Comparison of ENCODE assay signal across 13 cellular contexts in the genomic region with DNA sequence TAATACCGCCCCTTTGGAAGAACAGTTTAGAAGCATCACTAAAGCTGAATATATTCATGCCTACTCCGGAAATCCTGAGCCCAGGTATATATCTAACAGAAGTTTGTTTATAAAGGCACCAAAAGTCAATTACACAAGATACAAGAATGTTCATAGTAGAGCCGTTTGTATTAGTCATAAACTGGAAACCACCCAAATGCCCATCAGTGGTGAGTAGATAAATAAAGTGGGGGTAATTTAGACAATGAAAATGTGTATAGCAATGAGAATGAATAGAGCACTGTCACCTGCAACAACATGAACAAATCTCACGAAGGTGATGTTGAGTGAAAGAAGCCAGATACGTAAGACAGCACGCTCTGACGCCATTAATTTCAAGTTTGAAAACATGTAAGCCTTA.
A peak's percentile ranks its signal among the peaks of the same experiment; 100 is the strongest.
DNase-seq lines count a peak whose midpoint lies in the region; ATAC-seq and TF ChIP-seq lines count a peak whose summit lies in the region.
"Had no signal": no experiment of that assay in that cellular context is flagged by ENCODE, and none has a peak within 500 bp of the region (broad histone marks: within the 10 kb centered on the region; RNA-seq: fewer than 3 reads in every experiment).

No MANE protein-coding gene starts in this region.

- H2BK5ac ChIP-seq in IMR-90 (ENCODE audit: low read depth, low read length, poor library complexity, severe bottlenecking) = no peak overlapping the region

- CTCF ChIA-PET in IMR-90 (lab: Yijun Ruan, JAX) = no interaction called here

- no peak overlapping the region for H4K91ac ChIP-seq in IMR-90 (ENCODE audit: insufficient read depth, low read depth, low read length)

- no peak overlapping the region for H2BK120ac ChIP-seq in IMR-90 (ENCODE audit: low read depth, low read length)

- H3K79me1 ChIP-seq in IMR-90 (ENCODE audit: low read depth in 1 of 2, low read length in 2 of 2) = no peaks in the 10 kb centered on the region

- dilution Hi-C loops in IMR-90 (cut with HindIII; ENCODE audit: low sequenced_read_pairs, unreplicated experiment) = no loop called here

- peak; percentile 49 for ATAC-seq in IMR-90 (ENCODE audit: low read depth)

- TF ChIP-seq CTCF in IMR-90 (conservative IDR thresholded peaks at IDR 0.05; ENCODE audit: low read depth, low read length) (no peak), astrocyte of the spinal cord (IDR thresholded peaks at IDR 0.05; ENCODE audit: low read depth, low read length) (no peak), foreskin fibroblast (IDR thresholded peaks at IDR 0.05; ENCODE audit: low read depth, low read length) (no peak), GM20000 (IDR thresholded peaks at IDR 0.05; ENCODE audit: extremely low read depth, missing control alignments) (no peak)

- WGBS in IMR-90 (ENCODE audit: extremely low coverage in 2 of 2, insufficient read length in 1 of 2), 2 experiments = 91% methylated on average over 3 of the region's 7 CpGs; no CpG with 5 or more reads in 1 of the 2 experiments

- no peak overlapping the region for H3K27ac ChIP-seq in IMR-90 (ENCODE audit: insufficient read depth, low read length)
- H3K27ac ChIP-seq: coronary artery had no signal

- in situ Hi-C loops in IMR-90 (cut with MboI; ENCODE audit: low sequenced_read_pairs) (no loop called here), astrocyte of the spinal cord (cut with HindIII; ENCODE audit: low sequenced_read_pairs) (no loop called here)

- H3K4me2 ChIP-seq in IMR-90 (ENCODE audit: low read depth, low read length) = no peak overlapping the region

- H3K23ac ChIP-seq in IMR-90 (ENCODE audit: low read depth, low read length) = 0 out of 2 replicates have a peak overlapping the region, but pooled peaks have one; percentile 27

- no peak overlapping the region for H3K9ac ChIP-seq in IMR-90 (ENCODE audit: low read depth, low read length)

- H3K27me3 ChIP-seq in IMR-90 (ENCODE audit: control insufficient read depth, insufficient read depth, low read length) (peaks cover 64% of the 10 kb centered on the region), H7 (ENCODE audit: control insufficient read depth, insufficient read depth, low read length) (peaks cover 5% of the 10 kb centered on the region; the same call in 1 of the 2 replicates)

- no peak overlapping the region for H3K18ac ChIP-seq in IMR-90 (ENCODE audit: low read depth, low read length)

- H4K20me1 ChIP-seq in IMR-90 (ENCODE audit: insufficient read depth, low read length) = no peaks in the 10 kb centered on the region

- no peak overlapping the region for H2BK15ac ChIP-seq in IMR-90 (ENCODE audit: low read depth, low read length)

- peak; percentile 37 for DNase-seq in COLO829 (ENCODE audit: low spot score)
- peak; percentile 64 for DNase-seq in IMR-90
- peak; percentile 45 for DNase-seq in astrocyte of the spinal cord (ENCODE audit: low read depth, low spot score)
- peak; percentile 37 to 66 for DNase-seq in foreskin fibroblast
- no peak for DNase-seq in NCI-H526 treated with DMSO at 0.1 percent for 48 hours (lab: John Stamatoyannopoulos, UW)
- no peak for DNase-seq in H7
- no peak for DNase-seq in GM20000 (ENCODE audit: low spot score)
- DNase-seq in pons (ENCODE audit: low spot score) = no peak
- DNase-seq: activated naive CD4-positive, alpha-beta T cell treated with anti-CD3 and anti-CD28 coated beads, Interleukin-2, amount 10 ng/mL, durations not matched to agents 7 days and 5 days; head of caudate nucleus; left ventricle myocardium inferior; NCI-H2081 had no signal

- POLR2A ChIA-PET in IMR-90 (lab: Charles Lee; ENCODE audit: unreplicated experiment) = no interaction called here

- H3K4me3 ChIP-seq in IMR-90 (ENCODE audit: insufficient read depth, low read depth, low read length) (no peak overlapping the region), astrocyte of the spinal cord (ENCODE audit: low read depth, low read length) (no peak overlapping the region), foreskin fibroblast (ENCODE audit: low read depth in 1 of 2, low read length in 2 of 2) (no peak overlapping the region), H7 (ENCODE audit: insufficient read depth, low read depth, low read length) (no peak overlapping the region)
- H3K4me3 ChIP-seq: coronary artery, left ventricle myocardium inferior had no signal

- H2BK20ac ChIP-seq in IMR-90 (ENCODE audit: low read depth, low read length) = no peak overlapping the region

- no peak for TF ChIP-seq RAD21 in IMR-90 (IDR thresholded peaks at IDR 0.05; ENCODE audit: low read length)

- H2AK9ac ChIP-seq in IMR-90 (replicated peaks; ENCODE audit: low read depth, low read length, poor library complexity) = no peak overlapping the region

- H3K56ac ChIP-seq in IMR-90 (ENCODE audit: extremely low read depth, insufficient read depth, low read length) = no peak overlapping the region

- intact Hi-C loops in IMR-90 (cut with micrococcal nuclease) = no loop called here

- H3K9me3 ChIP-seq in IMR-90 (ENCODE audit: control insufficient read depth, insufficient read depth, low read length) = no peaks in the 10 kb centered on the region
- H3K9me3 ChIP-seq: left ventricle myocardium inferior had no signal

- H3K4me1 ChIP-seq in IMR-90 (ENCODE audit: control insufficient read depth, insufficient read depth, low read length) = peaks cover 1% of the 10 kb centered on the region; the same call in 1 of the 2 replicates

- H3K9me1 ChIP-seq in IMR-90 (ENCODE audit: insufficient read depth, low read length) = no peaks in the 10 kb centered on the region; the same call in 1 of the 2 replicates

- H3K36me3 ChIP-seq in IMR-90 (ENCODE audit: control insufficient read depth, insufficient read depth, low read length) = no peaks in the 10 kb centered on the region
- H3K36me3 ChIP-seq in H7 (replicated peaks; ENCODE audit: control insufficient read depth, insufficient read depth, low read length) = no peaks in the 10 kb centered on the region
- H3K36me3 ChIP-seq: left ventricle myocardium inferior had no signal

- H3K14ac ChIP-seq in IMR-90 (replicated peaks; ENCODE audit: low read depth, low read length) = no peak overlapping the region

- TF ChIP-seq POLR2A in IMR-90 (IDR thresholded peaks at IDR 0.05; ENCODE audit: low read depth, low read length) = no peak

- H3K4ac ChIP-seq in IMR-90 (ENCODE audit: low read depth, low read length) = no peak overlapping the region

- BruUV-seq in IMR-90 (replicated peaks; lab: Mats Ljungman, UMichigan) = no TSS peak

- H2AK5ac ChIP-seq in IMR-90 (ENCODE audit: low read depth, low read length) = no peak overlapping the region

- H2AFZ ChIP-seq in IMR-90 (replicated peaks; ENCODE audit: low read length, poor library complexity) = no peak overlapping the region

- no peak overlapping the region for H4K8ac ChIP-seq in IMR-90 (ENCODE audit: low read depth in 2 of 2, low read length in 2 of 2)

- H4K5ac ChIP-seq in IMR-90 (ENCODE audit: low read depth, low read length) = no peak overlapping the region

TF ChIP-seq in IMR-90, 13 proteins besides CTCF, POLR2A, EP300 and RAD21:
- TF ChIP-seq CEBPB (IDR thresholded peaks at IDR 0.05; ENCODE audit: low read depth, low read length) (0 out of 2 replicates have a peak, but pooled peaks have one; percentile 1), SMC3 (IDR thresholded peaks at IDR 0.05; ENCODE audit: low read depth, low read length) (no peak)

Comparison
In these comparisons a context has a peak if more than half of its experiments do, and no peak if none do; other contexts are left out.
1. DNase-seq: peak in COLO829 (single experiment), IMR-90 (single experiment), astrocyte of the spinal cord (single experiment) and foreskin fibroblast (2 of 2); none in NCI-H526 treated with DMSO at 0.1 percent for 48 hours (single experiment), H7 (single experiment), GM20000 (single experiment) and pons (single experiment).